In genomic region chr19:12695997-12696365, GRCh38 we compare ENCODE assay signal across 9 cellular contexts. TPM values are rescaled to one million over a fixed set of nuclear protein-coding genes. Genes with fewer than 3 reads are reported as not detected.
A peak's percentile ranks its signal among the peaks of the same experiment; 100 is the strongest.
DNase-seq lines count a peak whose midpoint lies in the region; ATAC-seq and TF ChIP-seq lines count a peak whose summit lies in the region.
"Had no signal": no experiment of that assay in that cellular context is flagged by ENCODE, and none has a peak within 500 bp of the region (broad histone marks: within the 10 kb centered on the region; RNA-seq: fewer than 3 reads in every experiment).

No MANE protein-coding gene starts in this region.

- H3K9me2 ChIP-seq in OCI-LY1 (ENCODE audit: low read depth, low read length) (no peaks in the 10 kb centered on the region), neural cell (ENCODE audit: insufficient read depth, low read length) (no peaks in the 10 kb centered on the region)

- TF ChIP-seq CTCF in BE2C (IDR thresholded peaks at IDR 0.05; ENCODE audit: low read depth, low read length) (no peak), OCI-LY1 (IDR thresholded peaks at IDR 0.05; ENCODE audit: low read length) (no peak), neural cell (IDR thresholded peaks at IDR 0.05; ENCODE audit: poor library complexity, severe bottlenecking) (no peak)

- peaks cover 7% of the 10 kb centered on the region; the same call in 1 of the 2 replicates for H3F3A ChIP-seq in OCI-LY1 (ENCODE audit: insufficient read depth, low read length)
- peaks cover 5% of the 10 kb centered on the region for H3F3A ChIP-seq in neural cell (ENCODE audit: insufficient read depth, low read length, poor library complexity, severe bottlenecking)

- DNase-seq in BE2C, result no peak
- DNase-seq in ureter (ENCODE audit: low spot score), result no peak
- no peak for DNase-seq in Ammon's horn (ENCODE audit: low spot score)
- no peak for DNase-seq in Kasumi-1 (lab: John Stamatoyannopoulos, UW)

- H3K9ac ChIP-seq in OCI-LY1 (ENCODE audit: low read length) (peak overlapping the region; percentile 72), endocrine pancreas (ENCODE audit: control insufficient read depth, insufficient read depth, low read length) (peak overlapping the region; percentile 82), neural cell (ENCODE audit: low read length) (peak overlapping the region; percentile 76)

- H3K36me3 ChIP-seq in BE2C, result peaks cover 25% of the 10 kb centered on the region
- H3K36me3 ChIP-seq in OCI-LY1 (ENCODE audit: insufficient read depth, low read length), result peaks cover 26% of the 10 kb centered on the region
- H3K36me3 ChIP-seq in endocrine pancreas (ENCODE audit: control insufficient read depth, insufficient read depth, low read length), result peaks cover 2% of the 10 kb centered on the region
- no peaks in the 10 kb centered on the region for H3K36me3 ChIP-seq in neural cell (ENCODE audit: insufficient read depth, low read length)

- H4K20me1 ChIP-seq in OCI-LY1 (ENCODE audit: insufficient read depth, low read length) (no peaks in the 10 kb centered on the region), neural cell (ENCODE audit: insufficient read depth) (no peaks in the 10 kb centered on the region)

- H3K9me3 ChIP-seq in BE2C, result no peaks in the 10 kb centered on the region
- no peaks in the 10 kb centered on the region for H3K9me3 ChIP-seq in OCI-LY1 (ENCODE audit: low read length)
- no peaks in the 10 kb centered on the region for H3K9me3 ChIP-seq in endocrine pancreas (ENCODE audit: control insufficient read depth, low read length)
- H3K9me3 ChIP-seq in neural cell (ENCODE audit: low read length), result no peaks in the 10 kb centered on the region

- no peak overlapping the region for H2AFZ ChIP-seq in OCI-LY1 (ENCODE audit: low read length)
- peak overlapping the region; percentile 66 for H2AFZ ChIP-seq in neural cell (ENCODE audit: low read depth, low read length)

- H3K27me3 ChIP-seq in BE2C (no peaks in the 10 kb centered on the region), OCI-LY1 (ENCODE audit: insufficient read depth, low read length) (no peaks in the 10 kb centered on the region), endocrine pancreas (ENCODE audit: control insufficient read depth, insufficient read depth, low read length) (no peaks in the 10 kb centered on the region), neural cell (ENCODE audit: insufficient read depth, low read depth, low read length) (no peaks in the 10 kb centered on the region)

- peak overlapping the region; percentile 89 for H3K4me2 ChIP-seq in OCI-LY1 (ENCODE audit: low read length)
- peak overlapping the region; percentile 55 for H3K4me2 ChIP-seq in neural cell (ENCODE audit: low read length)

- H3K27ac ChIP-seq in OCI-LY1 (ENCODE audit: low read depth, low read length, poor library complexity, severe bottlenecking), result no peak overlapping the region
- no peak overlapping the region for H3K27ac ChIP-seq in neural cell (ENCODE audit: low read length)

- H3K79me2 ChIP-seq in OCI-LY1 (ENCODE audit: insufficient read depth, low read length) (no peaks in the 10 kb centered on the region), neural cell (replicated peaks; ENCODE audit: insufficient read depth, low read length) (no peaks in the 10 kb centered on the region)

- TF ChIP-seq RAD21 in neural cell (conservative IDR thresholded peaks at IDR 0.05), result no peak

- TF ChIP-seq EP300 in neural cell (conservative IDR thresholded peaks at IDR 0.05; ENCODE audit: poor library complexity, severe bottlenecking), result no peak

- ATAC-seq in GM21423 (IDR thresholded peaks at IDR 0.05; ENCODE audit: unreplicated experiment), result peak; percentile 15

- peak overlapping the region; percentile 92 for H3K4me3 ChIP-seq in BE2C (ENCODE audit: low read depth, low read length)
- peak overlapping the region; percentile 80 for H3K4me3 ChIP-seq in OCI-LY1 (ENCODE audit: low read depth, low read length, poor library complexity, severe bottlenecking)
- no peak overlapping the region for H3K4me3 ChIP-seq in endocrine pancreas (ENCODE audit: control insufficient read depth, insufficient read depth, low read length)
- peak overlapping the region; percentile 99 for H3K4me3 ChIP-seq in neural cell (ENCODE audit: low read length)

- H3K4me1 ChIP-seq in BE2C (no peaks in the 10 kb centered on the region), OCI-LY1 (ENCODE audit: insufficient read depth, low read length, severe bottlenecking) (peaks cover 20% of the 10 kb centered on the region), endocrine pancreas (ENCODE audit: control insufficient read depth, insufficient read depth, low read length) (no peaks in the 10 kb centered on the region)

TF ChIP-seq in neural cell, 6 proteins besides CTCF, POLR2A, EP300 and RAD21:
- TF ChIP-seq EZH2 (IDR thresholded peaks at IDR 0.05; ENCODE audit: borderline replicate concordance, insufficient read depth, low read length, poor library complexity, severe bottlenecking), result no peak
- no peak for TF ChIP-seq SMC3 (conservative IDR thresholded peaks at IDR 0.05; ENCODE audit: poor library complexity)
- no peak for TF ChIP-seq POLR2AphosphoS5 (IDR thresholded peaks at IDR 0.05)
- no peak for TF ChIP-seq REST (IDR thresholded peaks at IDR 0.05; ENCODE audit: borderline replicate concordance)
- no peak for TF ChIP-seq TAF1 (IDR thresholded peaks at IDR 0.05; ENCODE audit: low read depth)
- no peak for TF ChIP-seq MXI1 (conservative IDR thresholded peaks at IDR 0.05; ENCODE audit: poor library complexity, severe bottlenecking)

RNA-seq across cellular contexts. Expression of gene FBXW9, which starts 0.5 kb away (rescaled TPM):
- 15.0 TPM for polyA plus RNA-seq in BE2C (2012; ENCODE audit: insufficient read depth, insufficient read length, low read depth)
- polyA plus RNA-seq in neural cell, result 16.2 and 20.9 TPM in 2 replicates
- 7.3 and 9.0 TPM in 2 replicates for polyA minus RNA-seq in neural cell
- 8.7 TPM for total RNA-seq in ureter

RNA-seq across cellular contexts. Expression of gene GNG14, which starts 8.2 kb away (rescaled TPM):
- not detected for polyA plus RNA-seq in BE2C (2012; ENCODE audit: insufficient read depth, insufficient read length, low read depth)
- polyA plus RNA-seq in neural cell, result not detected in 2 replicates
- polyA minus RNA-seq in neural cell, result not detected in 2 replicates
- total RNA-seq in ureter, result not detected
- total RNA-seq: renal cortical epithelial cell had no signal

RNA-seq across cellular contexts. Expression of gene DHPS, which starts 14.3 kb away (rescaled TPM):
- polyA plus RNA-seq in BE2C (2012; ENCODE audit: insufficient read depth, insufficient read length, low read depth), result 397 TPM
- polyA plus RNA-seq in neural cell, result 227 and 239 TPM in 2 replicates
- polyA minus RNA-seq in neural cell, result 78.4 and 104 TPM in 2 replicates
- 79.7 TPM for total RNA-seq in ureter

RNA-seq across cellular contexts. Expression of gene TNPO2, which starts 27.8 kb away (rescaled TPM):
- 300 TPM for polyA plus RNA-seq in BE2C (2012; ENCODE audit: insufficient read depth, insufficient read length, low read depth)
- 88.0 and 98.6 TPM in 2 replicates for polyA plus RNA-seq in neural cell
- polyA minus RNA-seq in neural cell, result 112 TPM in 2 replicates
- 111 TPM for total RNA-seq in ureter

RNA-seq across cellular contexts. Expression of gene WDR83, which starts 29.4 kb away (rescaled TPM):
- polyA plus RNA-seq in BE2C (2012; ENCODE audit: insufficient read depth, insufficient read length, low read depth), result 115 TPM
- 45.3 and 51.3 TPM in 2 replicates for polyA plus RNA-seq in neural cell
- polyA minus RNA-seq in neural cell, result 14.8 and 15.3 TPM in 2 replicates
- 11.0 TPM for total RNA-seq in ureter
